ENCODE assay signal across 13 cellular contexts in the genomic region with DNA sequence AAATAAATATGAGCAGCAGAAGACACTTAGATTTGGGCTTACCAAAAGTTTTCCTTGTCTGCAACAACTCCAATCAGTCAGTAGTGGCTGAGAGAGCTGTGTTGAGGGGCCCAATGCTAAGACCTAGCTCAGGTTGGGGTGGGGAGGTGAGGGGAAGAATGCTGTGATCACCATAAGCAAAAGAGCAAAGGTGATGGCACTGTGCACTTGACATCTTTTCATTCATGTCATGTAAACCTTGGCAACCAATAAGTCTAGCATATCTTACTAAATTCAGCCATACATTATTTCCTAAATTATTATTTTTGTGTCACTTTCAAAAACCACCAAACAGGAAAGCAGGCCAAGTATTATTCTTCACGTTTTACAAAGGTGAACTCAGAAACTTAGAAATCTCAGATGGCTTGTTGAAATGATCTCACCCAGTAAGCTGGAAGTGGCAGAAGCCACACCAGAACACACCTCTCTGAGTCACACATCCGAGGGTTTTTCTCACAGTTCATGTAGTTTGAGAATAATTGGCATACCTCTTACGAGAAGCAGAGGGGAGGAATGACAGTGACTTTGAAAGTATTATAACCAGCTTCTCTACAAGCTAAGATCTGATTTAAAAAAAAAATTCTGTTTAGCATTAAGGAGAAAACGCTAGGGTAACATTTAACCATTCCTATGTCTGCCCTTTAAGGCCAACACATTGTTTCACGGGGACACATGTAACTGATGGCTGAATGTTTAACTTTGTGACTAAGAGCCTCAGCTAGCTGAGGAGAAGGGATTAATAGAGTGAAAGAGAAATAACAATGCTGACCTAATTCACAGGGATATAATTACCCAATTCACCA. TPM values are rescaled to one million over a fixed set of nuclear protein-coding genes. Genes with fewer than 3 reads are reported as not detected.
DNase-seq lines count a peak whose midpoint lies in the region; ATAC-seq, FAIRE-seq and TF ChIP-seq lines count a peak whose summit lies in the region.
"Had no signal": no experiment of that assay in that cellular context is flagged by ENCODE, and none has a peak within 500 bp of the region (broad histone marks: within the 10 kb centered on the region; RNA-seq: fewer than 3 reads in every experiment).

No MANE protein-coding gene starts in this region.

- H3K4me3 ChIP-seq in A549 (no peak overlapping the region), vagina (no peak overlapping the region)

- ATAC-seq in A549 = peak; percentile 45 to 74; a peak in 5 of 6 replicates
- ATAC-seq in GM18519 (IDR thresholded peaks at IDR 0.05; ENCODE audit: low FRiP score, unreplicated experiment) = peak; percentile 42
- no peak for ATAC-seq in WTC11

- H3K4me1 ChIP-seq in A549 (peaks cover 21% of the 10 kb centered on the region), vagina (no peaks in the 10 kb centered on the region)

- H3K36me3 Mint-ChIP-seq in T-helper 1 cell treated with Interleukin-12 subunit alpha and Interleukin-12 subunit beta and Interleukin-4 antibody, amounts not matched to agents 30 μg/mL and 1 μg/mL, for 36 hours (ENCODE audit: low read depth) = no peaks in the 10 kb centered on the region
- no peaks in the 10 kb centered on the region for H3K36me3 Mint-ChIP-seq in WTC11
- H3K36me3 Mint-ChIP-seq: activated naive CD4-positive, alpha-beta T cell treated with anti-CD3 and anti-CD28 coated beads, Interleukin-2, amount 50 U/mL, for 24 hours; CD14-positive monocyte had no signal

- intact Hi-C loops in vagina (cut with DNase I) = no loop called here

- peak; percentile 7 to 28 for DNase-seq in A549 (ENCODE audit: low read depth in 1 of 2, low spot score in 1 of 2)
- no peak for DNase-seq in NCI-H1930 (lab: John Stamatoyannopoulos, UW)
- DNase-seq in WTC11 (ENCODE audit: low spot score) = no peak
- DNase-seq in vagina (ENCODE audit: extremely low spot score in 2 of 2) = no peak
- DNase-seq in DMS79 treated with DMSO at 0.1 percent for 48 hours (lab: John Stamatoyannopoulos, UW) = no peak
- DNase-seq: NCI-H510A treated with DMSO at 0.1 percent for 48 hours, substantia nigra, T1000 had no signal

- peak overlapping the region; percentile 70 for H3K4me2 ChIP-seq in A549

- no peaks in the 10 kb centered on the region for H3K36me3 ChIP-seq in vagina

- peak overlapping the region; percentile 25 for H3K4me3 Mint-ChIP-seq in T-helper 1 cell treated with Interleukin-12 subunit alpha and Interleukin-12 subunit beta and Interleukin-4 antibody, amounts not matched to agents 30 μg/mL and 1 μg/mL, for 36 hours
- no peak overlapping the region for H3K4me3 Mint-ChIP-seq in WTC11
- H3K4me3 Mint-ChIP-seq: activated naive CD4-positive, alpha-beta T cell treated with anti-CD3 and anti-CD28 coated beads, Interleukin-2, amount 50 U/mL, for 24 hours; CD14-positive monocyte had no signal

- peaks cover 3% of the 10 kb centered on the region for H3K27me3 Mint-ChIP-seq in T-helper 1 cell treated with Interleukin-12 subunit alpha and Interleukin-12 subunit beta and Interleukin-4 antibody, amounts not matched to agents 30 μg/mL and 1 μg/mL, for 36 hours (ENCODE audit: low read depth)
- no peaks in the 10 kb centered on the region; the same call in 1 of the 2 replicates for H3K27me3 Mint-ChIP-seq in WTC11 (ENCODE audit: low read depth)

- CTCF ChIA-PET in A549 (lab: Yijun Ruan, JAX) (no interaction called here), WTC11 (lab: Charles Lee) (no interaction called here)

- peaks cover 3% of the 10 kb centered on the region for H3K4me1 Mint-ChIP-seq in T-helper 1 cell treated with Interleukin-12 subunit alpha and Interleukin-12 subunit beta and Interleukin-4 antibody, amounts not matched to agents 30 μg/mL and 1 μg/mL, for 36 hours (ENCODE audit: low read depth)
- H3K4me1 Mint-ChIP-seq in WTC11 = peaks cover 5% of the 10 kb centered on the region; the same call in 1 of the 2 replicates
- H3K4me1 Mint-ChIP-seq: activated naive CD4-positive, alpha-beta T cell treated with anti-CD3 and anti-CD28 coated beads, Interleukin-2, amount 50 U/mL, for 24 hours had no signal

- FAIRE-seq in A549 (lab: Jason Lieb, UNC) (no peak), islet of Langerhans (lab: Jason Lieb, UNC) (peak; percentile 17)

- TF ChIP-seq EP300 in A549 (IDR thresholded peaks at IDR 0.05) = no peak

- TF ChIP-seq RAD21 in A549 (conservative IDR thresholded peaks at IDR 0.05 in 1 of 2, IDR thresholded peaks at IDR 0.05 in 1 of 2) = no peak

- POLR2A ChIA-PET in A549 (lab: Yijun Ruan, JAX) (no interaction called here), WTC11 (lab: Charles Lee) (no interaction called here)

- H3K27me3 ChIP-seq in vagina = no peaks in the 10 kb centered on the region

- peak overlapping the region; percentile 50 for H3K27ac Mint-ChIP-seq in T-helper 1 cell treated with Interleukin-12 subunit alpha and Interleukin-12 subunit beta and Interleukin-4 antibody, amounts not matched to agents 30 μg/mL and 1 μg/mL, for 36 hours
- H3K27ac Mint-ChIP-seq in WTC11 = no peak overlapping the region
- H3K27ac Mint-ChIP-seq: activated naive CD4-positive, alpha-beta T cell treated with anti-CD3 and anti-CD28 coated beads, Interleukin-2, amount 50 U/mL, for 24 hours; CD14-positive monocyte had no signal

- no peak for TF ChIP-seq POLR2A in A549 (IDR thresholded peaks at IDR 0.05; ENCODE audit: low read length)
- no peak for TF ChIP-seq POLR2A in vagina (IDR thresholded peaks at IDR 0.05)

- WGBS in A549 (ENCODE audit: missing lambda C conversion rate) = 5% methylated on average over 5 of the region's 5 CpGs

- no peaks in the 10 kb centered on the region for H3K9me3 ChIP-seq in A549
- H3K9me3 ChIP-seq in vagina = no peaks in the 10 kb centered on the region

- H3K27ac ChIP-seq in A549 (peak overlapping the region in 1 of 2 experiments; percentile 55; a peak in 2 of 6 replicates), vagina (no peak overlapping the region)

- no peak for TF ChIP-seq CTCF in A549 (IDR thresholded peaks at IDR 0.05)
- no peak for TF ChIP-seq CTCF in WTC11 (IDR thresholded peaks at IDR 0.05)
- TF ChIP-seq CTCF in vagina (IDR thresholded peaks at IDR 0.05) = no peak

- H3K9me3 Mint-ChIP-seq in T-helper 1 cell treated with Interleukin-12 subunit alpha and Interleukin-12 subunit beta and Interleukin-4 antibody, amounts not matched to agents 30 μg/mL and 1 μg/mL, for 36 hours = no peaks in the 10 kb centered on the region
- H3K9me3 Mint-ChIP-seq in WTC11 = no peaks in the 10 kb centered on the region
- H3K9me3 Mint-ChIP-seq: activated naive CD4-positive, alpha-beta T cell treated with anti-CD3 and anti-CD28 coated beads, Interleukin-2, amount 50 U/mL, for 24 hours had no signal

TF ChIP-seq in A549, 52 proteins besides CTCF, POLR2A, EP300 and RAD21:
- no peak for TF ChIP-seq HOXB5 (CRISPR knock-in tag; IDR thresholded peaks at IDR 0.05)
- no peak for TF ChIP-seq CEBPB (IDR thresholded peaks at IDR 0.05)
- TF ChIP-seq CHD2 (IDR thresholded peaks at IDR 0.05; ENCODE audit: low read length, partially characterized antibody) = no peak
- no peak for TF ChIP-seq GATA3 (IDR thresholded peaks at IDR 0.05; ENCODE audit: borderline replicate concordance)
- no peak for TF ChIP-seq ZC3H11A (IDR thresholded peaks at IDR 0.05)
- TF ChIP-seq RNF2 (IDR thresholded peaks at IDR 0.05; ENCODE audit: borderline replicate concordance, low read depth) = no peak
- TF ChIP-seq FOSL2 (IDR thresholded peaks at IDR 0.05) = no peak
- no peak for TF ChIP-seq FOSL2 (CRISPR knock-in tag; IDR thresholded peaks at IDR 0.05)

TF ChIP-seq in WTC11, 78 proteins besides CTCF, POLR2A, EP300 and RAD21:
- TF ChIP-seq ZNF317 (CRISPR knock-in tag; IDR thresholded peaks at IDR 0.05; ENCODE audit: borderline replicate concordance, low read depth) (no peak), RORB (CRISPR knock-in tag; IDR thresholded peaks at IDR 0.05) (no peak), ZNF396 (CRISPR knock-in tag; IDR thresholded peaks at IDR 0.05; ENCODE audit: borderline replicate concordance) (no peak), GRHL2 (CRISPR knock-in tag; IDR thresholded peaks at IDR 0.05; ENCODE audit: insufficient replicate concordance, severe bottlenecking) (no peak), ETV6 (CRISPR knock-in tag; IDR thresholded peaks at IDR 0.05) (no peak), ZNF121 (CRISPR knock-in tag; IDR thresholded peaks at IDR 0.05) (no peak), GABPB1 (CRISPR knock-in tag; IDR thresholded peaks at IDR 0.05) (no peak), ELF4 (CRISPR knock-in tag; IDR thresholded peaks at IDR 0.05; ENCODE audit: low read depth) (no peak)
- TF ChIP-seq, protein P1, sequence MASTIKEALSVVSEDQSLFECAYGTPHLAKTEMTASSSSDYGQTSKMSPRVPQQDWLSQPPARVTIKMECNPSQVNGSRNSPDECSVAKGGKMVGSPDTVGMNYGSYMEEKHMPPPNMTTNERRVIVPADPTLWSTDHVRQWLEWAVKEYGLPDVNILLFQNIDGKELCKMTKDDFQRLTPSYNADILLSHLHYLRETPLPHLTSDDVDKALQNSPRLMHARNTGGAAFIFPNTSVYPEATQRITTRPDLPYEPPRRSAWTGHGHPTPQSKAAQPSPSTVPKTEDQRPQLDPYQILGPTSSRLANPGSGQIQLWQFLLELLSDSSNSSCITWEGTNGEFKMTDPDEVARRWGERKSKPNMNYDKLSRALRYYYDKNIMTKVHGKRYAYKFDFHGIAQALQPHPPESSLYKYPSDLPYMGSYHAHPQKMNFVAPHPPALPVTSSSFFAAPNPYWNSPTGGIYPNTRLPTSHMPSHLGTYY (CRISPR knock-in tag; IDR thresholded peaks at IDR 0.05) = no peak
- TF ChIP-seq, protein P2, sequence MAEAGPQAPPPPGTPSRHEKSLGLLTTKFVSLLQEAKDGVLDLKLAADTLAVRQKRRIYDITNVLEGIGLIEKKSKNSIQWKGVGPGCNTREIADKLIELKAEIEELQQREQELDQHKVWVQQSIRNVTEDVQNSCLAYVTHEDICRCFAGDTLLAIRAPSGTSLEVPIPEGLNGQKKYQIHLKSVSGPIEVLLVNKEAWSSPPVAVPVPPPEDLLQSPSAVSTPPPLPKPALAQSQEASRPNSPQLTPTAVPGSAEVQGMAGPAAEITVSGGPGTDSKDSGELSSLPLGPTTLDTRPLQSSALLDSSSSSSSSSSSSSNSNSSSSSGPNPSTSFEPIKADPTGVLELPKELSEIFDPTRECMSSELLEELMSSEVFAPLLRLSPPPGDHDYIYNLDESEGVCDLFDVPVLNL (CRISPR knock-in tag; IDR thresholded peaks at IDR 0.05; ENCODE audit: borderline replicate concordance, low read depth) = no peak
- TF ChIP-seq, protein P3, sequence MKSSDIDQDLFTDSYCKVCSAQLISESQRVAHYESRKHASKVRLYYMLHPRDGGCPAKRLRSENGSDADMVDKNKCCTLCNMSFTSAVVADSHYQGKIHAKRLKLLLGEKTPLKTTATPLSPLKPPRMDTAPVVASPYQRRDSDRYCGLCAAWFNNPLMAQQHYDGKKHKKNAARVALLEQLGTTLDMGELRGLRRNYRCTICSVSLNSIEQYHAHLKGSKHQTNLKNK (CRISPR knock-in tag; IDR thresholded peaks at IDR 0.05) = no peak

RNA-seq across cellular contexts. Expression of a gene that starts 43.3 kb away (rescaled TPM):
- polyA plus RNA-seq in A549 (2011; rRNA removed) (1.9 and 2.2 TPM in 2 replicates), A549 (2017; fragmentation: RNase III; extraction: RNeasy Plus Mini Kit Qiagen cat#74134 plus additional on column Dnase treatment) (0.43 to 0.54 TPM (median 0.50 TPM) in 3 replicates)
- polyA plus RNA-seq in A549 (2012; cell fraction: cytosol; rRNA removed) = 0.40 and 0.44 TPM in 2 replicates
- polyA plus RNA-seq in A549 (2012; cell fraction: nucleus; rRNA removed) = 0.31 and 0.75 TPM in 2 replicates
- 4.5 and 4.8 TPM in 2 replicates for polyA minus RNA-seq in A549 (2011; rRNA and poly(A)+ RNA removed)
- total RNA-seq in WTC11 (2021) (5.9 to 9.6 TPM (median 6.3 TPM) in 3 replicates), vagina (38.1 TPM)

Comparison
In these comparisons a context has a peak if more than half of its experiments do, and no peak if none do; other contexts are left out.
1. DNase-seq: peak in A549 (2 of 2); none in NCI-H1930 (0 of 2), WTC11 (single experiment), vagina (0 of 2) and DMS79 treated with DMSO at 0.1 percent for 48 hours (single experiment).